ENCODE assay signal across 20 cellular contexts in genomic region chr5:145980718-145981117, GRCh38. TPM values are rescaled to one million over a fixed set of nuclear protein-coding genes. Genes with fewer than 3 reads are reported as not detected.
A peak's percentile ranks its signal among the peaks of the same experiment; 100 is the strongest.
DNase-seq lines count a peak whose midpoint lies in the region; ATAC-seq, FAIRE-seq and TF ChIP-seq lines count a peak whose summit lies in the region.
"Had no signal": no experiment of that assay in that cellular context is flagged by ENCODE, and none has a peak within 500 bp of the region (broad histone marks: within the 10 kb centered on the region; RNA-seq: fewer than 3 reads in every experiment).

No MANE protein-coding gene starts in this region.

- no TSS peak for BruUV-seq in mammary epithelial cell (replicated peaks; lab: Mats Ljungman, UMichigan)

- intact Hi-C loops in mammary epithelial cell (cut with micrococcal nuclease): loop anchor here (1.0 kb wide), 2 partner anchors 72 to 145 kb away; partner anchors contain the start of gene PRELID2

- H2AFZ ChIP-seq in mammary epithelial cell (ENCODE audit: low read depth, low read length): no peak overlapping the region

- no peaks in the 10 kb centered on the region for H3K9me3 ChIP-seq in mammary epithelial cell (replicated peaks; ENCODE audit: insufficient read depth, low read length)

- H3K36me3 Mint-ChIP-seq in neural crest cell (ENCODE audit: low read depth): no peaks in the 10 kb centered on the region
- H3K36me3 Mint-ChIP-seq: immature natural killer cell had no signal

- DNase-seq in mammary epithelial cell (no peak), neural crest cell (ENCODE audit: low read depth, low spot score) (no peak), GM12891 (ENCODE audit: insufficient read length, low spot score) (no peak), NCI-H345 treated with DMSO at 0.1 percent for 48 hours (lab: John Stamatoyannopoulos, UW; ENCODE audit: unreplicated experiment) (no peak)
- DNase-seq: activated CD4-positive, CD25-positive, alpha-beta regulatory T cell treated with anti-CD3 and anti-CD28 coated beads, Interleukin-2, amount 50 U/mL, for 72 hours; AML-193; DMS 273 treated with DMSO at 0.1 percent for 48 hours; immature natural killer cell; NCI-H1105 treated with DMSO at 0.1 percent for 48 hours; nephron progenitor cell; stimulated activated CD4-positive, alpha-beta T cell treated with anti-CD3 and anti-CD28 coated beads, Interleukin-2, amount 100 ng/mL, for 48 hours; T-helper 2 cell had no signal

- no peaks in the 10 kb centered on the region for H4K20me1 ChIP-seq in mammary epithelial cell (ENCODE audit: insufficient read depth, low read length)

- H3K9me3 Mint-ChIP-seq in neural crest cell: no peaks in the 10 kb centered on the region
- H3K9me3 Mint-ChIP-seq: activated T-helper 17 cell treated with anti-CD3 and anti-CD28 coated beads, Interleukin-2, amount 50 U/mL, for 72 hours; central memory CD8-positive, alpha-beta T cell; nephron progenitor cell had no signal

- WGBS in mammary epithelial cell (ENCODE audit: low coverage, missing lambda C conversion rate): 94% methylated on average over 2 of the region's 2 CpGs

- dilution Hi-C loops in mammary epithelial cell (cut with HindIII; ENCODE audit: low sequenced_read_pairs): no loop called here

- H3K27me3 Mint-ChIP-seq in neural crest cell (ENCODE audit: low read depth): no peaks in the 10 kb centered on the region
- H3K27me3 Mint-ChIP-seq: central memory CD8-positive, alpha-beta T cell had no signal

- H3K27ac ChIP-seq in C4-2B: no peak overlapping the region
- H3K27ac ChIP-seq in mammary epithelial cell (ENCODE audit: insufficient read depth, low read depth, low read length): no peak overlapping the region

- H3K36me3 ChIP-seq in mammary epithelial cell (ENCODE audit: insufficient read depth, low read length): peaks cover 3% of the 10 kb centered on the region

- H3K4me1 Mint-ChIP-seq in neural crest cell: no peaks in the 10 kb centered on the region
- H3K4me1 Mint-ChIP-seq: activated T-helper 17 cell treated with anti-CD3 and anti-CD28 coated beads, Interleukin-2, amount 50 U/mL, for 72 hours; central memory CD8-positive, alpha-beta T cell; immature natural killer cell had no signal

- peaks cover 48% of the 10 kb centered on the region for H3K79me2 ChIP-seq in mammary epithelial cell (ENCODE audit: insufficient read depth, low read length)

- H3K4me2 ChIP-seq in mammary epithelial cell (ENCODE audit: insufficient read depth, low read depth, low read length): no peak overlapping the region

- no peaks in the 10 kb centered on the region for H3K27me3 ChIP-seq in mammary epithelial cell (ENCODE audit: insufficient read depth, low read length)

- no peak overlapping the region for H3K4me3 ChIP-seq in mammary epithelial cell (replicated peaks in 1 of 3; ENCODE audit: insufficient read depth in 1 of 3, low read depth in 2 of 3, low read length in 3 of 3)
- H3K4me3 ChIP-seq: K562 had no signal

- FAIRE-seq in GM12891 (lab: Jason Lieb, UNC): no peak
- FAIRE-seq: K562 had no signal

- H3K4me3 Mint-ChIP-seq in neural crest cell: no peak overlapping the region
- H3K4me3 Mint-ChIP-seq: activated T-helper 17 cell treated with anti-CD3 and anti-CD28 coated beads, Interleukin-2, amount 50 U/mL, for 72 hours; central memory CD8-positive, alpha-beta T cell; immature natural killer cell; nephron progenitor cell had no signal

- TF ChIP-seq POLR2A in GM12891 (IDR thresholded peaks at IDR 0.05; ENCODE audit: low read depth, low read length): no peak

- no peak for ATAC-seq in HG03196 (IDR thresholded peaks at IDR 0.05; ENCODE audit: unreplicated experiment)
- ATAC-seq in HG02885 (IDR thresholded peaks at IDR 0.05; ENCODE audit: poor library complexity, unreplicated experiment): no peak
- ATAC-seq: activated T-helper 17 cell treated with anti-CD3 and anti-CD28 coated beads, Interleukin-2, amount 50 U/mL, for 72 hours; K562; sciatic nerve had no signal

- in situ Hi-C loops in mammary epithelial cell (cut with MboI; ENCODE audit: low sequenced_read_pairs in 2 of 2): no loop called here

- CTCF ChIA-PET in mammary epithelial cell (lab: Charles Lee; ENCODE audit: low non-redundant PET): interaction anchor here (0.6 kb wide), 1 partner anchor 73 kb away, joined by 3 read pairs; no protein-coding TSS in a partner anchor

- TF ChIP-seq CTCF in C4-2B (conservative IDR thresholded peaks at IDR 0.05): peak; percentile 12; the same call in 1 of the 2 replicates
- peak; percentile 14; the same call in 1 of the 2 replicates for TF ChIP-seq CTCF in LNCAP (IDR thresholded peaks at IDR 0.05)
- peak; percentile 17 to 33 for TF ChIP-seq CTCF in mammary epithelial cell (conservative IDR thresholded peaks at IDR 0.05 in 1 of 2, IDR thresholded peaks at IDR 0.05 in 1 of 2; ENCODE audit: extremely low read depth in 1 of 2, insufficient read depth in 1 of 2, low read depth in 1 of 2, low read length in 2 of 2)
- peak; percentile 33 for TF ChIP-seq CTCF in neural crest cell (conservative IDR thresholded peaks at IDR 0.05)

- peaks cover 32% of the 10 kb centered on the region for H3K4me1 ChIP-seq in mammary epithelial cell (ENCODE audit: insufficient read depth, low read length)

- H3K27ac Mint-ChIP-seq in neural crest cell (ENCODE audit: unreplicated experiment): no peak overlapping the region
- H3K27ac Mint-ChIP-seq: activated T-helper 17 cell treated with anti-CD3 and anti-CD28 coated beads, Interleukin-2, amount 50 U/mL, for 72 hours; immature natural killer cell; nephron progenitor cell had no signal

- H3K9ac ChIP-seq in mammary epithelial cell (ENCODE audit: insufficient read depth, low read length): no peak overlapping the region

TF ChIP-seq in GM12891, 5 proteins besides CTCF, POLR2A, EP300 and RAD21:
- no peak for TF ChIP-seq PAX5 (IDR thresholded peaks at IDR 0.05; ENCODE audit: insufficient read depth, low read length, severe bottlenecking)
- TF ChIP-seq POLR2AphosphoS5 (IDR thresholded peaks at IDR 0.05; ENCODE audit: low read depth, low read length): no peak
- TF ChIP-seq SPI1 (IDR thresholded peaks at IDR 0.05; ENCODE audit: low read depth, low read length): no peak
- TF ChIP-seq POU2F2 (IDR thresholded peaks at IDR 0.05; ENCODE audit: low read depth, low read length): no peak
- TF ChIP-seq TAF1 (IDR thresholded peaks at IDR 0.05; ENCODE audit: low read depth, low read length): no peak
TF ChIP-seq in GM12891: peak in this region for 0.

RNA-seq across cellular contexts. Expression of gene SH3RF2, which starts 44.3 kb away (rescaled TPM):
- total RNA-seq in mammary epithelial cell: 10 to 100 TPM; 57.3 to 76.1 TPM
- polyA plus RNA-seq in mammary epithelial cell: 27.3 TPM
- polyA minus RNA-seq in mammary epithelial cell: 44.5 TPM
- total RNA-seq in neural crest cell: 0.72 and 1.0 TPM in 2 replicates
- not detected for polyA plus RNA-seq in GM12891 (2012; ENCODE audit: low read depth, missing spikeins)
- total RNA-seq: K562 had no signal
- polyA plus RNA-seq: immature natural killer cell had no signal

Comparison
In these comparisons a context has a peak if more than half of its experiments do, and no peak if none do; other contexts are left out.
1. RNA of gene SH3RF2, which starts 44.3 kb away (total RNA-seq): 57.3 to 76.1 TPM in mammary epithelial cell; 0.72 to 1.0 TPM in neural crest cell; every median in the first group is over 10 times any median in the second.
2. Peak in every context shown above with its lines, with median percentiles within 50 percentile points of each other: CTCF ChIP-seq.